Comparison of ENCODE assay signal across 17 cellular contexts in the genomic region with DNA sequence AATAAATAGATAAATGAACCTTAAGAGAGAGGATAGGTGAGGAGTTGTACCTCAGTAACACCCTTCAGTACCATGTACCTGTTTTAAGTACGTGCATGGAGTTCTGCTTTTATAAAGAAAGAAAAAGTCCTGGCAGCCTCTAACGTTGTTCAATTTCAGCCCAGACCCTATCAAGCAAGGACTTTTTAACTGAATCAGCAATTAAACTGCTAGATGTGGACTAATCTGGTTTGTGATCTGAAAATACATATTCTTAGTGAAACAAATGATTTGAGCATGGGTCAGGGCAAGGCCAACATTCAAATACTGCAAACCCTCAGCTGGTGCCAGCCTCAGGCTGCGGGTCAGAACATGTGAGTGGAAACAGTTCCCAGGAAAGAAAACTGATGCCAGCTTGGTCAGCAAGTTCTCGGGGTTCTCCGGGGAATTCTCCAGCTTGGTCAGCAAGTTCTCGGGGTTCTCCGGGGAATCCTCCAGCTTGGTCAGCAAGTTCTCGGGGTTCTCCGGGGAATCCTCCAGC.
A peak's percentile ranks its signal among the peaks of the same experiment; 100 is the strongest.
DNase-seq lines count a peak whose midpoint lies in the region; ATAC-seq and TF ChIP-seq lines count a peak whose summit lies in the region.
"Had no signal": no experiment of that assay in that cellular context is flagged by ENCODE, and none has a peak within 500 bp of the region (broad histone marks: within the 10 kb centered on the region; RNA-seq: fewer than 3 reads in every experiment).

No MANE protein-coding gene starts in this region.

- peaks cover 29% of the 10 kb centered on the region for H3K36me3 ChIP-seq in BLaER1
- H3K36me3 ChIP-seq in body of pancreas (replicated peaks in 1 of 2; ENCODE audit: insufficient read depth in 1 of 2, low read depth in 2 of 2) = no peaks in the 10 kb centered on the region
- no peaks in the 10 kb centered on the region for H3K36me3 ChIP-seq in MM.1S (replicated peaks; ENCODE audit: insufficient read depth, low read length)

- H3F3A ChIP-seq in MM.1S (ENCODE audit: insufficient read depth, low read length) = no peaks in the 10 kb centered on the region

- no peaks in the 10 kb centered on the region for H3K79me2 ChIP-seq in MM.1S (ENCODE audit: low read length)

- H3K4me1 Mint-ChIP-seq in mesothelial cell of epicardium = peaks cover 34% of the 10 kb centered on the region

- no peaks in the 10 kb centered on the region for H3K9me3 ChIP-seq in BLaER1
- H3K9me3 ChIP-seq in body of pancreas = no peaks in the 10 kb centered on the region
- H3K9me3 ChIP-seq in MM.1S (replicated peaks; ENCODE audit: insufficient read depth, low read length) = no peaks in the 10 kb centered on the region

- no peak overlapping the region for H3K4me3 Mint-ChIP-seq in mesothelial cell of epicardium

- H3K4me1 ChIP-seq in BLaER1 (peaks cover 100% of the 10 kb centered on the region), body of pancreas (peaks cover 21% of the 10 kb centered on the region), MM.1S (ENCODE audit: low read length) (no peaks in the 10 kb centered on the region)

- H3K27me3 ChIP-seq in BLaER1 (no peaks in the 10 kb centered on the region), body of pancreas (no peaks in the 10 kb centered on the region), MM.1S (replicated peaks; ENCODE audit: insufficient read depth, low read length) (peaks cover 94% of the 10 kb centered on the region)

- peak overlapping the region; percentile 30 for H3K27ac Mint-ChIP-seq in mesothelial cell of epicardium

- ATAC-seq in body of pancreas (peak; percentile 62), HG02970 (IDR thresholded peaks at IDR 0.05; ENCODE audit: low FRiP score, unreplicated experiment) (no peak), HG02884 (IDR thresholded peaks at IDR 0.05; ENCODE audit: unreplicated experiment) (no peak)
- ATAC-seq: GM12878 had no signal

- 30 to 35% methylated on average over 9 of the region's 9 CpGs for WGBS in body of pancreas, 2 donors

- DNase-seq in body of pancreas = peak in 2 of 4 donors; percentile 61
- no peak for DNase-seq in mesothelial cell of epicardium (ENCODE audit: low spot score in 2 of 2, unreplicated experiment in 2 of 2)
- peak; percentile 84 for DNase-seq in retinal pigment epithelial cell (ENCODE audit: low read depth)
- DNase-seq in T-helper 2 cell = no peak
- no peak for DNase-seq in MM.1S
- DNase-seq: 8988T, DND-41, MV-4-11, NCI-H1417, NCI-H187 treated with DMSO at 0.1 percent for 48 hours, NCI-H345, NCI-H526, SHP77 had no signal

- TF ChIP-seq CTCF in body of pancreas (IDR thresholded peaks at IDR 0.05) = no peak
- no peak for TF ChIP-seq CTCF in mesothelial cell of epicardium (IDR thresholded peaks at IDR 0.05; ENCODE audit: unreplicated experiment)
- TF ChIP-seq CTCF in retinal pigment epithelial cell (conservative IDR thresholded peaks at IDR 0.05; ENCODE audit: low read depth, low read length) = no peak
- TF ChIP-seq CTCF in MM.1S (IDR thresholded peaks at IDR 0.05; ENCODE audit: low read length) = no peak

- H3K4me2 ChIP-seq in BLaER1 (peak overlapping the region; percentile 82), MM.1S (ENCODE audit: low read depth, low read length) (no peak overlapping the region)

- H2AFZ ChIP-seq in MM.1S (ENCODE audit: low read length) = no peak overlapping the region

- H3K27me3 Mint-ChIP-seq in mesothelial cell of epicardium (ENCODE audit: low read depth) = no peaks in the 10 kb centered on the region

- intact Hi-C loops in body of pancreas (cut with DNase I) = no loop called here

- H3K9me3 Mint-ChIP-seq in mesothelial cell of epicardium = no peaks in the 10 kb centered on the region

- TF ChIP-seq POLR2A in body of pancreas (IDR thresholded peaks at IDR 0.05) = no peak

- no peaks in the 10 kb centered on the region for H4K20me1 ChIP-seq in BLaER1
- no peaks in the 10 kb centered on the region for H4K20me1 ChIP-seq in MM.1S (ENCODE audit: insufficient read depth, low read length)

- H3K36me3 Mint-ChIP-seq in mesothelial cell of epicardium = peaks cover 14% of the 10 kb centered on the region

- H3K27ac ChIP-seq in BLaER1 (peak overlapping the region; percentile 100), body of pancreas (peak overlapping the region in 1 of 4 donors; percentile 31), MM.1S (ENCODE audit: low read length) (no peak overlapping the region)

- H3K9ac ChIP-seq in BLaER1 = 0 out of 2 replicates have a peak overlapping the region, but pooled peaks have one; percentile 87
- no peak overlapping the region for H3K9ac ChIP-seq in MM.1S (ENCODE audit: low read length)

- no peak overlapping the region for H3K4me3 ChIP-seq in BLaER1
- H3K4me3 ChIP-seq in body of pancreas = no peak overlapping the region
- no peak overlapping the region for H3K4me3 ChIP-seq in retinal pigment epithelial cell (ENCODE audit: low read length)
- no peak overlapping the region for H3K4me3 ChIP-seq in MM.1S (ENCODE audit: low read length)
- H3K4me3 ChIP-seq: GM12878 had no signal

- H3K9me2 ChIP-seq in MM.1S (replicated peaks; ENCODE audit: insufficient read depth, low read length) = no peaks in the 10 kb centered on the region
